Comparison of ENCODE assay signal across 29 cellular contexts in genomic region chr6:138528137-138528536, GRCh38. TPM values are rescaled to one million over a fixed set of nuclear protein-coding genes. Genes with fewer than 3 reads are reported as not detected.
DNase-seq lines count a peak whose midpoint lies in the region; ATAC-seq, FAIRE-seq and TF ChIP-seq lines count a peak whose summit lies in the region.
"Had no signal": no experiment of that assay in that cellular context is flagged by ENCODE, and none has a peak within 500 bp of the region (broad histone marks: within the 10 kb centered on the region; RNA-seq: fewer than 3 reads in every experiment).

No MANE protein-coding gene starts in this region.

- no peaks in the 10 kb centered on the region for H3K9me3 ChIP-seq in left ventricle myocardium inferior (replicated peaks)
- H3K9me3 ChIP-seq in body of pancreas = no peaks in the 10 kb centered on the region
- H3K9me3 ChIP-seq in hepatocyte (ENCODE audit: low read depth) = no peaks in the 10 kb centered on the region
- H3K9me3 ChIP-seq: stomach, tibial artery had no signal

- no peaks in the 10 kb centered on the region for H3K36me3 ChIP-seq in left ventricle myocardium inferior
- no peaks in the 10 kb centered on the region for H3K36me3 ChIP-seq in body of pancreas (replicated peaks in 1 of 2; ENCODE audit: insufficient read depth in 1 of 2, low read depth in 2 of 2)
- no peaks in the 10 kb centered on the region for H3K36me3 ChIP-seq in hepatocyte (replicated peaks; ENCODE audit: insufficient read depth, low read depth)
- H3K36me3 ChIP-seq: stomach, tibial artery had no signal

- H4K20me1 ChIP-seq in hepatocyte (ENCODE audit: insufficient read depth, poor library complexity, severe bottlenecking) = no peaks in the 10 kb centered on the region

- H3K79me2 ChIP-seq in hepatocyte = peaks cover 87% of the 10 kb centered on the region

- no peaks in the 10 kb centered on the region for H3K27me3 ChIP-seq in left ventricle myocardium inferior (ENCODE audit: low read depth)
- no peaks in the 10 kb centered on the region for H3K27me3 ChIP-seq in body of pancreas
- no peaks in the 10 kb centered on the region for H3K27me3 ChIP-seq in hepatocyte
- H3K27me3 ChIP-seq: stomach, tibial artery had no signal

- H3K4me1 ChIP-seq in left ventricle myocardium inferior (peaks cover 67% of the 10 kb centered on the region), body of pancreas (peaks cover 8% of the 10 kb centered on the region), hepatocyte (ENCODE audit: insufficient read depth) (peaks cover 12% of the 10 kb centered on the region)
- H3K4me1 ChIP-seq: tibial artery had no signal

- H3K4me2 ChIP-seq in hepatocyte = peak overlapping the region; percentile 64

- H3K9me2 ChIP-seq in hepatocyte (replicated peaks; ENCODE audit: insufficient read depth) = no peaks in the 10 kb centered on the region

- no peak for FAIRE-seq in HTR-8/SVneo (lab: Jason Lieb, UNC)
- FAIRE-seq: small intestine, TTC549 had no signal

- intact Hi-C loops in left ventricle myocardium inferior (cut with micrococcal nuclease) (no loop called here), Right ventricle myocardium inferior (cut with DNase I) (no loop called here), body of pancreas (cut with DNase I) (no loop called here)

- no peak for DNase-seq in left ventricle myocardium inferior
- DNase-seq in Right ventricle myocardium inferior (ENCODE audit: missing footprints) = no peak
- no peak for DNase-seq in body of pancreas
- no peak for DNase-seq in hepatocyte (ENCODE audit: low spot score)
- DNase-seq in NCI-H524 (lab: John Stamatoyannopoulos, UW) = no peak
- no peak for DNase-seq in germinal center (ENCODE audit: low spot score)
- DNase-seq in inferior parietal cortex (ENCODE audit: extremely low spot score) = no peak
- DNase-seq in HTR-8/SVneo (ENCODE audit: insufficient read length, low spot score) = no peak
- DNase-seq: activated CD8-positive, alpha-beta T cell treated with anti-CD3 and anti-CD28 coated beads, Interleukin-2, amount 10 ng/mL, durations not matched to agents 7 days and 5 days; activated effector memory CD4-positive, alpha-beta T cell treated with Interleukin-2 at 50 U/mL for 16 hours; activated naive CD8-positive, alpha-beta T cell treated with anti-CD3 and anti-CD28 coated beads for 36 hours; aorta; CD8-positive, alpha-beta memory T cell; DMS79 treated with DMSO at 0.1 percent for 48 hours; GF-D8; Kasumi-1; MV-4-11; NCI-H1436 treated with DMSO at 0.1 percent for 48 hours; NCI-H2107; nucleus accumbens; small intestine; stimulated activated CD4-positive, alpha-beta T cell treated with anti-CD3 and anti-CD28 coated beads, Interleukin-1b, Interleukin-23, amount 100 ng/mL, for 48 hours; stomach; tibial artery had no signal

- H2AFZ ChIP-seq in hepatocyte = no peak overlapping the region

- 46 to 60% methylated on average over 1 of the region's 1 CpG for WGBS in body of pancreas, 2 donors
- 68% methylated on average over 1 of the region's 1 CpG for WGBS in hepatocyte (ENCODE audit: low lambda C conversion rate, missing lambda C conversion rate)

- peak overlapping the region; percentile 50 for H3K27ac ChIP-seq in left ventricle myocardium inferior (replicated peaks)
- H3K27ac ChIP-seq in body of pancreas = no peak overlapping the region
- H3K27ac ChIP-seq in hepatocyte = no peak overlapping the region
- H3K27ac ChIP-seq: epithelial cell of prostate, RWPE1, SK-N-MC, tibial artery had no signal

- no peak overlapping the region for H3K4me3 ChIP-seq in left ventricle myocardium inferior
- H3K4me3 ChIP-seq in body of pancreas = no peak overlapping the region
- no peak overlapping the region for H3K4me3 ChIP-seq in hepatocyte
- H3K4me3 ChIP-seq: HAP-1, SK-N-MC, stomach, tibial artery had no signal

- TF ChIP-seq CTCF in left ventricle myocardium inferior (IDR thresholded peaks at IDR 0.05; ENCODE audit: borderline replicate concordance) (no peak), body of pancreas (IDR thresholded peaks at IDR 0.05) (no peak), hepatocyte (IDR thresholded peaks at IDR 0.05; ENCODE audit: poor library complexity) (no peak)

- no peak for TF ChIP-seq POLR2A in body of pancreas (IDR thresholded peaks at IDR 0.05)

- ATAC-seq in Right ventricle myocardium inferior = no peak
- peak; percentile 45 for ATAC-seq in body of pancreas
- ATAC-seq: activated CD8-positive, alpha-beta T cell treated with anti-CD3 and anti-CD28 coated beads, Interleukin-2, amount 10 ng/mL, durations not matched to agents 7 days and 5 days had no signal

RNA-seq across cellular contexts. Expression of gene NHSL1, which starts 28.8 kb away (rescaled TPM):
- total RNA-seq in left ventricle myocardium inferior (44.7 TPM), Right ventricle myocardium inferior (56.6 TPM), body of pancreas (1 to 10 TPM; 5.2 to 7.3 TPM), hepatocyte (58.0 and 58.3 TPM in 2 replicates)
- polyA plus RNA-seq in hepatocyte = 39.0 and 43.7 TPM in 2 replicates
- polyA plus RNA-seq: CD8-positive, alpha-beta memory T cell had no signal
